Comparison of ENCODE assay signal across 18 cellular contexts in genomic region chr9:136381966-136382513, GRCh38.
"Had no signal": no experiment of that assay in that cellular context is flagged by ENCODE, and none has a peak within 500 bp of the region (broad histone marks: within the 10 kb centered on the region; RNA-seq: fewer than 3 reads in every experiment).

No MANE protein-coding gene starts in this region.

- H3K9me3 ChIP-seq: ascending aorta, lower lobe of right lung, spleen, upper lobe of right lung had no signal

- FAIRE-seq: endometrium had no signal

- DNase-seq: activated CD4-positive, alpha-beta T cell treated with anti-CD3 and anti-CD28 coated beads for 1 hour; activated effector memory CD4-positive, alpha-beta T cell treated with anti-CD3 and anti-CD28 coated beads, Interleukin-2, amount 50 U/mL, for 16 hours; activated T-cell treated with anti-CD3 and anti-CD28 coated beads, Interleukin-2, amount 50 U/mL, for 72 hours; erythroblast; foreskin melanocyte; glutamatergic neuron; islet precursor cell; lower lobe of right lung; spleen; stimulated activated CD4-positive, alpha-beta T cell treated with anti-CD3 and anti-CD28 coated beads, Interleukin-4, amount 100 ng/mL, for 4 hours; stimulated activated naive B cell treated with anti-CD40 and anti-IgM and Interleukin-4, amounts not matched to agents 10 μg/mL and 1 μg/mL and 100 μg/mL, for 72 hours; upper lobe of right lung; WERI-Rb-1 had no signal

- H3K79me2 ChIP-seq: parathyroid adenoma had no signal

- H2AFZ ChIP-seq: parathyroid adenoma had no signal

- H3K4me3 ChIP-seq: ascending aorta, coronary artery, lower lobe of right lung, spleen, upper lobe of right lung had no signal

- ATAC-seq: activated T-cell treated with anti-CD3 and anti-CD28 coated beads, Interleukin-2, amount 50 U/mL, for 72 hours; natural killer cell treated with Interleukin-12 subunit alpha and Interleukin-12 subunit beta and Interleukin-15 and Interleukin-18, amount 100 ng/mL, for 72 hours; stimulated activated naive B cell treated with anti-CD40 and anti-IgM and Interleukin-4, amounts not matched to agents 10 μg/mL and 1 μg/mL and 100 μg/mL, for 72 hours; upper lobe of right lung had no signal

- H3K27me3 ChIP-seq: ascending aorta, spleen, upper lobe of right lung had no signal

- H3K27ac ChIP-seq: ascending aorta, coronary artery, lower lobe of right lung, parathyroid adenoma, spleen, upper lobe of right lung, WERI-Rb-1 had no signal

- H3K9ac ChIP-seq: parathyroid adenoma had no signal

- H3K4me1 ChIP-seq: ascending aorta, lower lobe of right lung, parathyroid adenoma, upper lobe of right lung had no signal
